In the genomic region with DNA sequence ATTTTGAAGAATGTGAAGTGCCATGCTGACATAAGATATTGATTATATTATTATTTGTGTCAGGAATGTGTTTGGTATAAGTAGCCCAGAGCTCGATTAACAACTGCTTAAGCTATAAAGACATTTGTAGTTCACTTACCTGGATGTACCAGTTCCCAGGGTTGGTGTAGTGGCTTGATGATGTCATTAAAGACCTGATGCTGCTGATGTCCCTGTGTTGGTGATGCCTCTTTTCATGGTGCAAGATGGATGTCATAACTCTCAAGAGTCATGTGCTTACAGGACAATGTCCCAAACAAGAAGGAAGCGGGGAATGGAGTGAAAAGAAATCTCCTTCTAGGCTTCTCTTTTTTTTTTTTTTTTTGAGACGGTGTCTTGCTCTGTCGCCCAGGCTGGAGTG, we compare ENCODE assay signal across 29 cellular contexts. TPM values are rescaled to one million over a fixed set of nuclear protein-coding genes. Genes with fewer than 3 reads are reported as not detected.
"Had no signal": no experiment of that assay in that cellular context is flagged by ENCODE, and none has a peak within 500 bp of the region (broad histone marks: within the 10 kb centered on the region; RNA-seq: fewer than 3 reads in every experiment).

No MANE protein-coding gene starts in this region.

- DNase-seq: cortex of kidney; effector CD8-positive, alpha-beta T cell; effector memory CD8-positive, alpha-beta T cell; endodermal cell; erythroblast; esophagus squamous epithelium; foreskin fibroblast; foreskin melanocyte; gastrocnemius medialis; glutamatergic neuron; head of caudate nucleus; heart right ventricle; hippocampal formation; left cardiac atrium; left lung; left ventricle myocardium superior; lower lobe of right lung; mesenchymal stem cell; mucosa of descending colon; naive B cell; naive thymus-derived CD8-positive, alpha-beta T cell had no signal

- ATAC-seq: effector memory CD8-positive, alpha-beta T cell; esophagus mucosa; gastrocnemius medialis; heart right ventricle; left cardiac atrium; left lung; left ventricle myocardium superior; lower lobe of right lung; mucosa of descending colon; naive thymus-derived CD8-positive, alpha-beta T cell had no signal

- H3K27me3 ChIP-seq: esophagus squamous epithelium, gastrocnemius medialis, left lung had no signal

- H3K9me3 ChIP-seq: esophagus squamous epithelium, gastrocnemius medialis, mucosa of descending colon had no signal

- H3K4me3 ChIP-seq: esophagus squamous epithelium, gastrocnemius medialis, heart right ventricle, left lung, lower lobe of right lung, mucosa of descending colon had no signal

- H3K27ac ChIP-seq: epithelial cell of prostate, esophagus squamous epithelium, gastrocnemius medialis, heart right ventricle, left lung, lower lobe of right lung had no signal

- H3K4me1 ChIP-seq: gastrocnemius medialis, heart right ventricle, left lung, lower lobe of right lung had no signal

- H3K36me3 ChIP-seq: esophagus squamous epithelium, gastrocnemius medialis, heart right ventricle, left lung, lower lobe of right lung had no signal

- FAIRE-seq: endometrium, islet of Langerhans, keratinocyte had no signal

RNA-seq across cellular contexts. Expression of a gene that starts 11.5 kb away (rescaled TPM):
- total RNA-seq: dermis microvascular lymphatic vessel endothelial cell; glomerular endothelial cell; left lung; lower lobe of right lung; lung microvascular endothelial cell; naive thymus-derived CD8-positive, alpha-beta T cell had no signal
- polyA plus RNA-seq: naive thymus-derived CD8-positive, alpha-beta T cell had no signal
